8 cellular contexts compared by ENCODE assay signal in genomic region chr12:120361506-120362208, GRCh38. TPM values are rescaled to one million over a fixed set of nuclear protein-coding genes. Genes with fewer than 3 reads are reported as not detected.
A peak's percentile ranks its signal among the peaks of the same experiment; 100 is the strongest.
DNase-seq lines count a peak whose midpoint lies in the region; ATAC-seq and TF ChIP-seq lines count a peak whose summit lies in the region.

No MANE protein-coding gene starts in this region.

- H3K79me1 ChIP-seq in neuronal stem cell (ENCODE audit: low read depth, low read length): peaks cover 22% of the 10 kb centered on the region

- H3K4ac ChIP-seq in neuronal stem cell (ENCODE audit: low read length): no peak overlapping the region

- H3K36me3 ChIP-seq in neuronal stem cell (replicated peaks in 1 of 2; ENCODE audit: control insufficient read depth in 2 of 2, insufficient read depth in 2 of 2, low read length in 2 of 2): peaks cover 60 to 93% of the 10 kb centered on the region in 2 donors

- H2BK15ac ChIP-seq in neuronal stem cell (ENCODE audit: low read length): no peak overlapping the region

- H3K18ac ChIP-seq in neuronal stem cell (ENCODE audit: low read length): peak overlapping the region; percentile 94

- H3K4me3 ChIP-seq in neuronal stem cell (ENCODE audit: low read length in 2 of 2): peak overlapping the region in 1 of 2 donors; percentile 16

- peak; percentile 70 for ATAC-seq in SK-N-SH treated with all-trans-retinoic acid at 6 μM for 48 hours
- no peak for ATAC-seq in GM21529 (IDR thresholded peaks at IDR 0.05; ENCODE audit: unreplicated experiment)
- ATAC-seq in GM18519 (IDR thresholded peaks at IDR 0.05; ENCODE audit: low FRiP score, unreplicated experiment): no peak

- peak overlapping the region; percentile 71 for H3K23ac ChIP-seq in neuronal stem cell (ENCODE audit: low read depth, low read length, poor library complexity)

- no peak overlapping the region for H2BK12ac ChIP-seq in neuronal stem cell (ENCODE audit: low read length)

- H3K9ac ChIP-seq in neuronal stem cell (ENCODE audit: low read depth, low read length, poor library complexity): no peak overlapping the region

- WGBS in neuronal stem cell (ENCODE audit: extremely low coverage in 2 of 2, insufficient read length in 2 of 2, insufficient replicate concordance in 1 of 2), 2 donors: no CpG with 5 or more reads among the region's 56 CpGs

- H4K8ac ChIP-seq in neuronal stem cell (ENCODE audit: low read depth, low read length): no peak overlapping the region

- H2AFZ ChIP-seq in neuronal stem cell (ENCODE audit: low read length): no peak overlapping the region

- no peak overlapping the region for H2BK120ac ChIP-seq in neuronal stem cell (ENCODE audit: low read depth, low read length)

- no peaks in the 10 kb centered on the region for H3K9me3 ChIP-seq in neuronal stem cell (replicated peaks in 1 of 2; ENCODE audit: control insufficient read depth in 2 of 2, insufficient read depth in 1 of 2, low read depth in 1 of 2, low read length in 2 of 2)

- peak overlapping the region; percentile 86 for H3K4me2 ChIP-seq in neuronal stem cell (ENCODE audit: insufficient read depth, low read length, poor library complexity, severe bottlenecking)

- DNase-seq in stimulated activated CD4-positive, alpha-beta T cell treated with anti-CD3 and anti-CD28 coated beads, Interleukin-1b, Interleukin-23, amount 100 ng/mL, for 48 hours: peak; percentile 10
- no peak for DNase-seq in stimulated activated CD4-positive, alpha-beta T cell treated with anti-CD3 and anti-CD28 coated beads, Interleukin-4, amount 100 ng/mL, for 24 hours
- peak; percentile 68 for DNase-seq in fibroblast of the conjunctiva (ENCODE audit: low read depth)
- DNase-seq in neuronal stem cell (ENCODE audit: low spot score): peak; percentile 99
- DNase-seq in DMS114 treated with DMSO at 0.1 percent for 48 hours (lab: John Stamatoyannopoulos, UW; ENCODE audit: unreplicated experiment): no peak

- H3K4me1 ChIP-seq in neuronal stem cell (ENCODE audit: control insufficient read depth in 2 of 2, insufficient read depth in 1 of 2, low read depth in 1 of 2, low read length in 2 of 2): peaks cover 60 to 84% of the 10 kb centered on the region in 2 donors

- H2AK5ac ChIP-seq in neuronal stem cell (ENCODE audit: low read depth, low read length): peak overlapping the region; percentile 77

- H4K91ac ChIP-seq in neuronal stem cell (ENCODE audit: low read depth, low read length, poor library complexity): no peak overlapping the region

- H2BK5ac ChIP-seq in neuronal stem cell (ENCODE audit: low read length): peak overlapping the region; percentile 89

- H3K27ac ChIP-seq in neuronal stem cell (replicated peaks; ENCODE audit: low read length): peak overlapping the region; percentile 91

- H3K27me3 ChIP-seq in neuronal stem cell (ENCODE audit: control insufficient read depth in 3 of 3, insufficient read depth in 3 of 3, low read depth in 1 of 3, low read length in 3 of 3): no peaks in the 10 kb centered on the region

- H3K14ac ChIP-seq in neuronal stem cell (ENCODE audit: low read length): no peak overlapping the region

TF ChIP-seq in SK-N-SH treated with all-trans-retinoic acid at 6 μM for 48 hours, 23 proteins besides CTCF, POLR2A, EP300 and RAD21:
- 0 out of 2 replicates have a peak, but pooled peaks have one; percentile 23 for TF ChIP-seq ZNF8 (CRISPR knock-in tag; IDR thresholded peaks at IDR 0.05)
- no peak for TF ChIP-seq ARNTL (CRISPR knock-in tag; IDR thresholded peaks at IDR 0.05; ENCODE audit: borderline replicate concordance, low read depth)
- TF ChIP-seq ZFP30 (CRISPR knock-in tag; IDR thresholded peaks at IDR 0.05): 0 out of 2 replicates have a peak, but pooled peaks have one; percentile 14
- peak; percentile 16; the same call in 1 of the 2 replicates for TF ChIP-seq GLIS3 (CRISPR knock-in tag; IDR thresholded peaks at IDR 0.05)
- 0 out of 2 replicates have a peak, but pooled peaks have one; percentile 73 for TF ChIP-seq CSDC2 (CRISPR knock-in tag; IDR thresholded peaks at IDR 0.05)
- TF ChIP-seq PATZ1 (CRISPR knock-in tag; IDR thresholded peaks at IDR 0.05; ENCODE audit: borderline replicate concordance): peak; percentile 69; the same call in 1 of the 2 replicates
- TF ChIP-seq CREB5 (CRISPR knock-in tag; IDR thresholded peaks at IDR 0.05; ENCODE audit: low read depth): no peak
- TF ChIP-seq RARB (CRISPR knock-in tag; IDR thresholded peaks at IDR 0.05): no peak

RNA-seq across cellular contexts. Expression of gene MSI1, which starts 7.3 kb away (rescaled TPM):
- 104 TPM for polyA plus RNA-seq in neuronal stem cell (2013, experiment 1 of 2)
- 105 TPM for polyA plus RNA-seq in neuronal stem cell (2013, experiment 2 of 2)

RNA-seq across cellular contexts. Expression of gene PLA2G1B, which starts 34.1 kb away (rescaled TPM):
- polyA plus RNA-seq in neuronal stem cell (2013, experiment 1 of 2): 0.22 TPM
- 0.19 TPM for polyA plus RNA-seq in neuronal stem cell (2013, experiment 2 of 2)

RNA-seq across cellular contexts. Expression of gene SIRT4, which starts 59.5 kb away (rescaled TPM):
- polyA plus RNA-seq in neuronal stem cell (2013, experiment 1 of 2): 4.2 TPM
- polyA plus RNA-seq in neuronal stem cell (2013, experiment 2 of 2): 4.0 TPM

Comparison
In these comparisons a context has a peak if more than half of its experiments do, and no peak if none do; other contexts are left out.
1. DNase-seq: peak in stimulated activated CD4-positive, alpha-beta T cell treated with anti-CD3 and anti-CD28 coated beads, Interleukin-1b, Interleukin-23, amount 100 ng/mL, for 48 hours (single experiment), fibroblast of the conjunctiva (single experiment) and neuronal stem cell (single experiment); none in stimulated activated CD4-positive, alpha-beta T cell treated with anti-CD3 and anti-CD28 coated beads, Interleukin-4, amount 100 ng/mL, for 24 hours (single experiment) and DMS114 treated with DMSO at 0.1 percent for 48 hours (single experiment).